Comparison of ENCODE assay signal across 8 cellular contexts in the genomic region with DNA sequence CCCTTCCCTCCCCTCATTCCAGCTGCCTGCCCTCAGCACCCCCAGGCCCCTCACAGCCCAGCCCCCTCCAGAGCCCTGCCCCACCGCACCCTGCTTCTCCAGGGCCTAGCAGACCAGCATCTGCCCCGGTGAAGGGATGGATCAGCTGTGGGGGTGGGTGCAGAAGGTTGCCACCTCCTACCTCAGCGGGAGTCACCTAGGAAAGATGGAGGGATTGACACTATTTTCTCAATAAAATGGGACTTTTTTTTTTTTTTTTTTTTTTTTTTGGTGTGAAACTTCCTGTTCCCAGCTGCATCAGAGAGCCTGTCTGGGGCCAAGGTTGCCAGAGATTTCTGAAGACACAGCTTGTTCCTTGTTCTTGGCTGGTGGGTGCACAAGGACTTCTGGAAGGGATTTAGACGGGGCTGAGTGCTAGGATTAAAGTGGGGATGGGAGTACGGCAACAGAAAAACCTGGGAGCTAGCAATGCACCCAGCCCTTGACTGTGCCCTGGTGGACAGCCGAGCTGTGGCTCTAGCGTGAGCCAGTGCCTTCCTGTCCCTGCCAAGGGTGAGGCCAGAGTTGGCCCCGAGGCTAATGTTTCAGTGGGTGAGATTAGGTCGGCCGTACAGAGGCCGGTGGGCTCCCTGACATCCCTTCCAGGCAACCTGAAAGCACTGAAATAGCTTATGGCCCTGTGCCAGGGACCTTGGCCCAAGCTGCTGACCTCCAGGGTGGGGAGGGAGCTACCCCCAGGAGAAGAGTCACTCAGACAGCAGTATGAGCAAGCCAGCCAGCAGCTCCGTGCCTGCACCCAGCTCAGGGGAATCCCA. TPM values are rescaled to one million over a fixed set of nuclear protein-coding genes. Genes with fewer than 3 reads are reported as not detected.
A peak's percentile ranks its signal among the peaks of the same experiment; 100 is the strongest.
DNase-seq lines count a peak whose midpoint lies in the region; FAIRE-seq and TF ChIP-seq lines count a peak whose summit lies in the region.

No MANE protein-coding gene starts in this region.

- H3K79me2 ChIP-seq in keratinocyte (ENCODE audit: control insufficient read depth, insufficient read depth, low read length) = no peaks in the 10 kb centered on the region

- no peak overlapping the region for H3K27ac Mint-ChIP-seq in activated CD4-positive, alpha-beta memory T cell treated with anti-CD3 and anti-CD28 coated beads for 36 hours

- DNase-seq in HT-29 (ENCODE audit: low spot score) (peak; percentile 38), adrenal gland (peak; percentile 80 to 89 (median 83)), keratinocyte (ENCODE audit: low read depth, low spot score) (no peak), superior temporal gyrus (ENCODE audit: extremely low spot score) (peak; percentile 52), DMS79 (lab: John Stamatoyannopoulos, UW) (no peak), KBM-7 (no peak)
- no peak for DNase-seq in activated CD4-positive, alpha-beta memory T cell treated with anti-CD3 and anti-CD28 coated beads for 36 hours
- no peak for DNase-seq in activated T-cell treated with anti-CD3 and anti-CD28 coated beads, Interleukin-2, amount 50 U/mL, for 48 hours

- no peaks in the 10 kb centered on the region for H3K9me1 ChIP-seq in keratinocyte (ENCODE audit: control insufficient read depth, extremely low read depth, insufficient read depth, low read length)

- dilution Hi-C loops in keratinocyte (cut with MboI; ENCODE audit: extremely low pct_ligation_motif_present, low sequenced_read_pairs) = no loop called here

- no peak overlapping the region for H3K4me3 Mint-ChIP-seq in activated CD4-positive, alpha-beta memory T cell treated with anti-CD3 and anti-CD28 coated beads for 36 hours

- H3K9me3 Mint-ChIP-seq in activated CD4-positive, alpha-beta memory T cell treated with anti-CD3 and anti-CD28 coated beads for 36 hours = no peaks in the 10 kb centered on the region

- FAIRE-seq in keratinocyte (lab: Jason Lieb, UNC) = no peak

- no peaks in the 10 kb centered on the region for H3K36me3 Mint-ChIP-seq in activated CD4-positive, alpha-beta memory T cell treated with anti-CD3 and anti-CD28 coated beads for 36 hours

- TF ChIP-seq CTCF in adrenal gland (IDR thresholded peaks at IDR 0.05) = peak in 4 of 6 experiments; percentile 8 to 45 (median 37)
- no peak for TF ChIP-seq CTCF in keratinocyte (optimal IDR thresholded peaks at IDR 0.05 in 1 of 3, IDR thresholded peaks at IDR 0.05 in 1 of 3, conservative IDR thresholded peaks at IDR 0.05 in 1 of 3; ENCODE audit: extremely low read depth in 1 of 3, insufficient read depth in 2 of 3, low read length in 3 of 3)

- CTCF ChIA-PET in activated CD4-positive, alpha-beta memory T cell treated with anti-CD3 and anti-CD28 coated beads for 36 hours (lab: Charles Lee) = interaction anchor here (0.6 to 2.3 kb wide), 2 partner anchors 76 to 173 kb away, joined by 4 to 9 read pairs; no protein-coding TSS in a partner anchor

- intact Hi-C loops in adrenal gland (cut with DNase I) = loop anchor here in 1 of 2 donors (5.0 to 10.0 kb wide), 2 partner anchors 105 to 178 kb away; no protein-coding TSS in a partner anchor
- intact Hi-C loops in activated CD4-positive, alpha-beta memory T cell treated with anti-CD3 and anti-CD28 coated beads for 36 hours (cut with micrococcal nuclease) = no loop called here

- peak overlapping the region; percentile 23 for H2AFZ ChIP-seq in keratinocyte (ENCODE audit: control insufficient read depth, low read length)

- peaks cover 16% of the 10 kb centered on the region for H3K27me3 Mint-ChIP-seq in activated CD4-positive, alpha-beta memory T cell treated with anti-CD3 and anti-CD28 coated beads for 36 hours

- H3K4me1 ChIP-seq in adrenal gland (replicated peaks in 1 of 2) (peaks cover 30 to 45% of the 10 kb centered on the region in 2 donors), keratinocyte (ENCODE audit: control insufficient read depth, extremely low read depth, insufficient read depth, low read length) (no peaks in the 10 kb centered on the region)

- H3K4me2 ChIP-seq in keratinocyte (ENCODE audit: control insufficient read depth, extremely low read depth, insufficient read depth, low read depth, low read length) = peak overlapping the region; percentile 14

- H3K9ac ChIP-seq in keratinocyte (ENCODE audit: control insufficient read depth, extremely low read depth, insufficient read depth, low read length) = no peak overlapping the region

- H3K4me3 ChIP-seq in adrenal gland (no peak overlapping the region), keratinocyte (ENCODE audit: control insufficient read depth in 2 of 3, extremely low read depth in 1 of 3, insufficient read depth in 2 of 3, low read depth in 1 of 3, low read length in 3 of 3) (no peak overlapping the region)

- H3K36me3 ChIP-seq in adrenal gland (replicated peaks in 1 of 2) (peaks cover 0 to 15% of the 10 kb centered on the region in 2 donors), keratinocyte (ENCODE audit: control insufficient read depth in 2 of 2, extremely low read depth in 1 of 2, insufficient read depth in 2 of 2, low read length in 2 of 2) (no peaks in the 10 kb centered on the region)

- H3K9me3 ChIP-seq in adrenal gland (replicated peaks in 1 of 3) (no peaks in the 10 kb centered on the region), keratinocyte (ENCODE audit: control insufficient read depth, low read depth, low read length) (no peaks in the 10 kb centered on the region)

- peaks cover 10% of the 10 kb centered on the region for H3K4me1 Mint-ChIP-seq in activated CD4-positive, alpha-beta memory T cell treated with anti-CD3 and anti-CD28 coated beads for 36 hours (ENCODE audit: low read depth)

- peak overlapping the region; percentile 64 to 91 (median 86) for H3K27ac ChIP-seq in adrenal gland
- no peak overlapping the region for H3K27ac ChIP-seq in keratinocyte (ENCODE audit: control insufficient read depth, insufficient read depth, low read length)

- in situ Hi-C loops in KBM-7 (cut with MboI; ENCODE audit: low pct_unique_long_range_greater_than_20kb, low sequenced_read_pairs) = loop anchor here (25.0 kb wide), 1 partner anchor 563 kb away; no protein-coding TSS in a partner anchor

- POLR2A ChIA-PET in activated CD4-positive, alpha-beta memory T cell treated with anti-CD3 and anti-CD28 coated beads for 36 hours (lab: Charles Lee) = interaction anchor here (0.6 to 0.7 kb wide), 2 partner anchors 41 to 53 kb away, joined by 3 read pairs; no protein-coding TSS in a partner anchor

- peak in 1 of 2 donors; percentile 40 for TF ChIP-seq POLR2A in adrenal gland (IDR thresholded peaks at IDR 0.05)

- no peaks in the 10 kb centered on the region for H4K20me1 ChIP-seq in keratinocyte (ENCODE audit: control insufficient read depth, extremely low read depth, insufficient read depth, low read length)

- no peaks in the 10 kb centered on the region for H3K27me3 ChIP-seq in adrenal gland
- peaks cover 20% of the 10 kb centered on the region for H3K27me3 ChIP-seq in keratinocyte (ENCODE audit: control insufficient read depth, extremely low read depth, insufficient read depth, low read length)

- 20 to 35% (median 27%) methylated on average over 5 to 12 of the region's 12 CpGs for WGBS in adrenal gland, 4 donors

RNA-seq across cellular contexts. Expression of a gene that starts 4.5 kb away (rescaled TPM):
- total RNA-seq in HT-29 (2014; rRNA removed; shearing (Covaris generic)) = 3.2 and 3.6 TPM in 2 replicates
- 10 to 100 TPM; 36.6 to 71.6 (median 50.9) TPM for total RNA-seq in adrenal gland
- 10 to 100 TPM in 2 of 3 donors, 1 to 10 TPM in 1; 3.1 to 12.6 (median 11.6) TPM for polyA plus RNA-seq in adrenal gland
- polyA plus RNA-seq in keratinocyte = 0.08 TPM in 1 of 3 replicates, not detected in the others
- polyA plus RNA-seq in keratinocyte (2011; ENCODE audit: low read depth) = not detected
- polyA plus RNA-seq in keratinocyte (2011; cell fraction: cytosol; rRNA removed) = 0.05 TPM in 1 of 2 replicates, not detected in the other
- 0.18 and 0.27 TPM in 2 replicates for polyA plus RNA-seq in keratinocyte (2011; cell fraction: nucleus; rRNA removed)
- 0.09 and 0.10 TPM in 2 replicates for polyA plus RNA-seq in keratinocyte (2012; ENCODE audit: low replicate concordance)
- 0.10 to 0.56 TPM in 2 of 3 replicates, not detected in the other for polyA minus RNA-seq in keratinocyte
- polyA minus RNA-seq in keratinocyte (2011; cell fraction: cytosol; rRNA and poly(A)+ RNA removed) = not detected
- 0.31 TPM in 1 of 2 replicates, not detected in the other for polyA minus RNA-seq in keratinocyte (2011; cell fraction: nucleus; rRNA and poly(A)+ RNA removed)
- not detected for total RNA-seq in activated CD4-positive, alpha-beta memory T cell treated with anti-CD3 and anti-CD28 coated beads for 36 hours

Comparison
In these comparisons a context has a peak if more than half of its experiments do, and no peak if none do; other contexts are left out.
1. DNase-seq: peak in HT-29 (single experiment), adrenal gland (7 of 7) and superior temporal gyrus (single experiment); none in keratinocyte (single experiment), activated CD4-positive, alpha-beta memory T cell treated with anti-CD3 and anti-CD28 coated beads for 36 hours (single experiment), DMS79 (single experiment), KBM-7 (single experiment) and activated T-cell treated with anti-CD3 and anti-CD28 coated beads, Interleukin-2, amount 50 U/mL, for 48 hours (0 of 2).
2. CTCF ChIP-seq: peak in adrenal gland (4 of 6); none in keratinocyte (0 of 3).